ENCODE assay signal across 23 cellular contexts in genomic region chr11:68397256-68397655, GRCh38.
DNase-seq lines count a peak whose midpoint lies in the region; ATAC-seq and TF ChIP-seq lines count a peak whose summit lies in the region.
"Had no signal": no experiment of that assay in that cellular context is flagged by ENCODE, and none has a peak within 500 bp of the region (broad histone marks: within the 10 kb centered on the region; RNA-seq: fewer than 3 reads in every experiment).

No MANE protein-coding gene starts in this region.

- ATAC-seq in Right ventricle myocardium inferior (no peak), Right ventricle myocardium superior (ENCODE audit: poor library complexity) (no peak)
- ATAC-seq: CD8-positive, alpha-beta T cell had no signal

- H4K8ac ChIP-seq in neuronal stem cell (ENCODE audit: low read depth, low read length) = no peak overlapping the region

- no peaks in the 10 kb centered on the region for H3K27me3 ChIP-seq in esophagus muscularis mucosa
- H3K27me3 ChIP-seq in neuronal stem cell (ENCODE audit: control insufficient read depth in 3 of 3, insufficient read depth in 3 of 3, low read depth in 1 of 3, low read length in 3 of 3) = no peaks in the 10 kb centered on the region
- no peaks in the 10 kb centered on the region for H3K27me3 ChIP-seq in subcutaneous abdominal adipose tissue (ENCODE audit: control insufficient read depth in 5 of 5, insufficient read depth in 4 of 5, low read length in 5 of 5)

- H3K27ac ChIP-seq in esophagus muscularis mucosa (replicated peaks in 1 of 4) (peak overlapping the region; percentile 85 to 90 (median 88)), neuronal stem cell (replicated peaks; ENCODE audit: low read length) (no peak overlapping the region), subcutaneous abdominal adipose tissue (ENCODE audit: low read depth, low read length) (peak overlapping the region; percentile 54)
- H3K27ac ChIP-seq: 22Rv1, GM23248, HL-60, KMS-11 had no signal

- no peak overlapping the region for H3K4me3 ChIP-seq in esophagus muscularis mucosa
- H3K4me3 ChIP-seq in neuronal stem cell (ENCODE audit: low read length in 2 of 2) = no peak overlapping the region
- H3K4me3 ChIP-seq in subcutaneous abdominal adipose tissue (ENCODE audit: low read depth in 1 of 5, low read length in 5 of 5) = no peak overlapping the region
- H3K4me3 ChIP-seq: GM23248, HAP-1 had no signal

- H3K4me1 ChIP-seq in esophagus muscularis mucosa (peaks cover 33 to 56% (median 55%) of the 10 kb centered on the region in 4 donors), neuronal stem cell (ENCODE audit: control insufficient read depth in 2 of 2, insufficient read depth in 1 of 2, low read depth in 1 of 2, low read length in 2 of 2) (peaks cover 3 to 5% of the 10 kb centered on the region in 2 donors), subcutaneous abdominal adipose tissue (ENCODE audit: control insufficient read depth in 5 of 5, insufficient read depth in 5 of 5, low read length in 5 of 5) (peaks cover 7 to 39% (median 29%) of the 10 kb centered on the region in 5 donors)
- H3K4me1 ChIP-seq: HAP-1 had no signal

- no peak overlapping the region for H2BK15ac ChIP-seq in neuronal stem cell (ENCODE audit: low read length)

- no peak overlapping the region for H2AK5ac ChIP-seq in neuronal stem cell (ENCODE audit: low read depth, low read length)

- no peaks in the 10 kb centered on the region for H3K79me1 ChIP-seq in neuronal stem cell (ENCODE audit: low read depth, low read length)

- intact Hi-C loops in Right ventricle myocardium inferior (cut with DNase I) = loop anchor here (5.0 kb wide), 1 partner anchor 50 kb away; no protein-coding TSS in a partner anchor
- intact Hi-C loops in Right ventricle myocardium superior (cut with DNase I) = loop anchor here (5.0 kb wide), 1 partner anchor 140 kb away; no protein-coding TSS in a partner anchor
- intact Hi-C loops in esophagus muscularis mucosa (cut with DNase I) = loop anchor here (5.0 kb wide), 1 partner anchor 85 kb away; the partner anchor contains the start of gene LRP5

- H3K9me3 ChIP-seq in esophagus muscularis mucosa (no peaks in the 10 kb centered on the region), neuronal stem cell (replicated peaks in 1 of 2; ENCODE audit: control insufficient read depth in 2 of 2, insufficient read depth in 1 of 2, low read depth in 1 of 2, low read length in 2 of 2) (no peaks in the 10 kb centered on the region), subcutaneous abdominal adipose tissue (ENCODE audit: control insufficient read depth in 5 of 5, low read length in 5 of 5) (no peaks in the 10 kb centered on the region)
- H3K9me3 ChIP-seq: HAP-1 had no signal

- H3K9ac ChIP-seq in neuronal stem cell (ENCODE audit: low read depth, low read length, poor library complexity) (peak overlapping the region; percentile 51), subcutaneous abdominal adipose tissue (ENCODE audit: low read length in 5 of 5) (no peak overlapping the region)
- H3K9ac ChIP-seq: GM23248, KMS-11 had no signal

- no peak overlapping the region for H2BK12ac ChIP-seq in neuronal stem cell (ENCODE audit: low read length)

- TF ChIP-seq POLR2A in esophagus muscularis mucosa (IDR thresholded peaks at IDR 0.05; ENCODE audit: low read depth) = no peak

- DNase-seq in Right ventricle myocardium inferior (ENCODE audit: missing footprints) (peak; percentile 52), Right ventricle myocardium superior (no peak), esophagus muscularis mucosa (ENCODE audit: extremely low spot score) (no peak), neuronal stem cell (ENCODE audit: low spot score) (no peak), HPDE6-E6E7 (ENCODE audit: extremely low spot score) (no peak), NCI-H146 treated with DMSO at 0.1 percent for 48 hours (lab: John Stamatoyannopoulos, UW; ENCODE audit: unreplicated experiment) (no peak)
- no peak for DNase-seq in stimulated activated naive CD4-positive, alpha-beta T cell treated with Interleukin-2 at 50 U/mL for 16 hours (lab: John Stamatoyannopoulos, UW)
- DNase-seq: ACHN; C1 segment of cervical spinal cord; CD8-positive, alpha-beta T cell; GM23248; IMR-90; NCI-H1092 treated with DMSO at 0.1 percent for 48 hours; NCI-H1436 treated with DMSO at 0.1 percent for 48 hours; NCI-H2029; NCI-H345; OCI-M1; SHP77 had no signal

- H3K4ac ChIP-seq in neuronal stem cell (ENCODE audit: low read length) = no peak overlapping the region

- TF ChIP-seq EP300 in esophagus muscularis mucosa (IDR thresholded peaks at IDR 0.05) = no peak

- no peak overlapping the region for H3K14ac ChIP-seq in neuronal stem cell (ENCODE audit: low read length)

- H3K4me2 ChIP-seq in neuronal stem cell (ENCODE audit: insufficient read depth, low read length, poor library complexity, severe bottlenecking) = no peak overlapping the region
- H3K4me2 ChIP-seq: KMS-11 had no signal

- TF ChIP-seq CTCF in esophagus muscularis mucosa (IDR thresholded peaks at IDR 0.05) = no peak

- no peak overlapping the region for H4K91ac ChIP-seq in neuronal stem cell (ENCODE audit: low read depth, low read length, poor library complexity)

- peak overlapping the region; percentile 14 for H3K23ac ChIP-seq in neuronal stem cell (ENCODE audit: low read depth, low read length, poor library complexity)

- no peak overlapping the region for H3K18ac ChIP-seq in neuronal stem cell (ENCODE audit: low read length)

- no peak overlapping the region for H2BK5ac ChIP-seq in neuronal stem cell (ENCODE audit: low read length)

- H2BK120ac ChIP-seq in neuronal stem cell (ENCODE audit: low read depth, low read length) = no peak overlapping the region

- peaks cover 5 to 39% (median 20%) of the 10 kb centered on the region in 4 donors for H3K36me3 ChIP-seq in esophagus muscularis mucosa
- H3K36me3 ChIP-seq in neuronal stem cell (replicated peaks in 1 of 2; ENCODE audit: control insufficient read depth in 2 of 2, insufficient read depth in 2 of 2, low read length in 2 of 2) = peaks cover 3 to 28% of the 10 kb centered on the region in 2 donors
- peaks cover 0 to 39% (median 38%) of the 10 kb centered on the region in 5 donors for H3K36me3 ChIP-seq in subcutaneous abdominal adipose tissue (ENCODE audit: control insufficient read depth in 5 of 5, insufficient read depth in 5 of 5, low read length in 5 of 5)

- no peak overlapping the region for H2AFZ ChIP-seq in neuronal stem cell (ENCODE audit: low read length)
- H2AFZ ChIP-seq: GM23248 had no signal

- 92% methylated on average over 12 of the region's 14 CpGs for WGBS in esophagus muscularis mucosa
- WGBS in neuronal stem cell (ENCODE audit: extremely low coverage in 2 of 2, insufficient read length in 2 of 2, insufficient replicate concordance in 1 of 2), 2 donors = no CpG with 5 or more reads among the region's 14 CpGs
